Comparison of ENCODE assay signal across 29 cellular contexts in the genomic region with DNA sequence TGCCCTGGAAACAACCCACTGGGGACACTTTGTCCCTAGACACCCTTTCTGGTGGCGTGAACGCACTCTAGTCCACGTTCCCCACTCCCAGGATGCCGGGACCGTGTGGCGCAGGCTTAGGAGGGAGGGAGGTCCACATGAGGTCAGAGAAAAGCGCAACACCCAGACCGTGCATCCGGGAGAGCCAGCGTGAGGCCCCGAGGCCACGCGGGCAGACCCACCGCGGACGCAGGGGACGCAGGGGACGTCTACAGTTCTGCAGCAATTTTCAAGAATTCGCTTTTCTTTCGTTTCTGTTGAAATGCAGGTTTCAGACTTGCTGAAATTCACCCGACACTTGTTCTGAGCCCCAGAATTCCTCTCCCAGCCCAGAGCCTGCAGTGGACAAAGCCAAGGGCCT.
"Had no signal": no experiment of that assay in that cellular context is flagged by ENCODE, and none has a peak within 500 bp of the region (broad histone marks: within the 10 kb centered on the region; RNA-seq: fewer than 3 reads in every experiment).

No MANE protein-coding gene starts in this region.

- H3K4me3 Mint-ChIP-seq: activated CD4-positive, alpha-beta memory T cell treated with anti-CD3 and anti-CD28 coated beads, Interleukin-2, amount 10 ng/mL, durations not matched to agents 7 days and 5 days; activated CD8-positive, alpha-beta memory T cell treated with anti-CD3 and anti-CD28 coated beads, Interleukin-2, amount 10 ng/mL, durations not matched to agents 7 days and 5 days; activated naive CD8-positive, alpha-beta T cell treated with anti-CD3 and anti-CD28 coated beads for 36 hours had no signal

- ATAC-seq: activated CD8-positive, alpha-beta memory T cell treated with anti-CD3 and anti-CD28 coated beads, Interleukin-2, amount 10 ng/mL, durations not matched to agents 7 days and 5 days; Panc1 had no signal

- H3K27me3 Mint-ChIP-seq: activated B cell treated with CpG ODN at 0.5 μM for 24 hours; activated CD4-positive, alpha-beta memory T cell treated with anti-CD3 and anti-CD28 coated beads, Interleukin-2, amount 10 ng/mL, durations not matched to agents 7 days and 5 days; activated CD8-positive, alpha-beta memory T cell treated with anti-CD3 and anti-CD28 coated beads, Interleukin-2, amount 10 ng/mL, durations not matched to agents 7 days and 5 days; activated naive CD8-positive, alpha-beta T cell treated with anti-CD3 and anti-CD28 coated beads for 36 hours had no signal

- H3K27ac ChIP-seq: VCaP had no signal

- H3K36me3 Mint-ChIP-seq: activated CD8-positive, alpha-beta memory T cell treated with anti-CD3 and anti-CD28 coated beads, Interleukin-2, amount 10 ng/mL, durations not matched to agents 7 days and 5 days; activated naive CD8-positive, alpha-beta T cell treated with anti-CD3 and anti-CD28 coated beads for 36 hours had no signal

- DNase-seq: activated B cell treated with CpG ODN at 0.5 μM for 24 hours; activated CD4-positive, alpha-beta memory T cell treated with anti-CD3 and anti-CD28 coated beads, Interleukin-2, amount 10 ng/mL, durations not matched to agents 7 days and 5 days; activated CD4-positive, alpha-beta T cell treated with anti-CD3 and anti-CD28 coated beads for 1 hour; activated CD4-positive, alpha-beta T cell treated with anti-CD3 and anti-CD28 coated beads for 48 hours; activated CD8-positive, alpha-beta memory T cell treated with anti-CD3 and anti-CD28 coated beads for 24 hours; activated CD8-positive, alpha-beta memory T cell treated with anti-CD3 and anti-CD28 coated beads, Interleukin-2, amount 10 ng/mL, durations not matched to agents 7 days and 5 days; activated CD8-positive, alpha-beta memory T cell treated with anti-CD3 and anti-CD28 coated beads, Interleukin-2, amount 50 U/mL, for 48 hours; activated effector memory CD4-positive, alpha-beta T cell treated with anti-CD3 and anti-CD28 coated beads, Interleukin-2, amount 50 U/mL, for 16 hours; activated naive CD4-positive, alpha-beta T cell; activated naive CD4-positive, alpha-beta T cell treated with anti-CD3 and anti-CD28 coated beads, Interleukin-2, amount 50 U/mL, for 16 hours; activated naive CD8-positive, alpha-beta T cell treated with anti-CD3 and anti-CD28 coated beads for 36 hours; activated T-cell treated with anti-CD3 and anti-CD28 coated beads, Interleukin-2, amount 50 U/mL, for 48 hours; amniotic stem cell; aorta; Karpas-422; KBM-7; NCI-H1105; NCI-H1417 treated with DMSO at 0.1 percent for 48 hours; NCI-H1694; NCI-H1930; NCI-H2081 treated with DMSO at 0.1 percent for 48 hours; NCI-H345; NCI-H524 treated with DMSO at 0.1 percent for 48 hours; SIG-M5; SW 1271; T-helper 2 cell; T-helper 9 cell had no signal

- H3K27ac Mint-ChIP-seq: activated B cell treated with CpG ODN at 0.5 μM for 24 hours; activated CD4-positive, alpha-beta memory T cell treated with anti-CD3 and anti-CD28 coated beads, Interleukin-2, amount 10 ng/mL, durations not matched to agents 7 days and 5 days; activated CD8-positive, alpha-beta memory T cell treated with anti-CD3 and anti-CD28 coated beads, Interleukin-2, amount 10 ng/mL, durations not matched to agents 7 days and 5 days; activated naive CD8-positive, alpha-beta T cell treated with anti-CD3 and anti-CD28 coated beads for 36 hours had no signal

- H3K9me3 Mint-ChIP-seq: activated B cell treated with CpG ODN at 0.5 μM for 24 hours; activated CD4-positive, alpha-beta memory T cell treated with anti-CD3 and anti-CD28 coated beads, Interleukin-2, amount 10 ng/mL, durations not matched to agents 7 days and 5 days; activated naive CD8-positive, alpha-beta T cell treated with anti-CD3 and anti-CD28 coated beads for 36 hours had no signal
